1 cellular context compared by ENCODE assay signal in the genomic region with DNA sequence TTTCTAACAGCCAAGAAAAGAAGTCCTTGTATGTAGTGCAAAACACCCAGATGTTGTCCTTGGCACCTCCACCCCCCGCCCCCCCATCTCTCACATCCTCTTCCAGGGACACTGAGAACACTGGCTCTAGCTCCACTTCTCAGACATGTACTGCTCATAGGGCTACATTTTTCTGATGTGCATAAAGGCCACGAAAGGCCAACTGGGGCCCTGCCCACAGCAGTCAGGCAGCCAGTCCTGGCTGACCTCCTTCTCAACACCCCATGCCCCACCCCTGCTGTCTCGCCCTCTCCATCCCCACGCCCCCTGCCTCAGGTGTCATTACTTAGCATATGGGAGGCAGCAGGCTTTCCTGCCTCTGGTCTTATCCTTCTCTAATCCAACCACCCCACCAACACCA.
TF ChIP-seq lines count a peak whose summit lies in the region.

No MANE protein-coding gene starts in this region.

TF ChIP-seq in WTC11, 78 proteins besides CTCF, POLR2A, EP300 and RAD21 (continued from another document):
- TF ChIP-seq, protein P1, sequence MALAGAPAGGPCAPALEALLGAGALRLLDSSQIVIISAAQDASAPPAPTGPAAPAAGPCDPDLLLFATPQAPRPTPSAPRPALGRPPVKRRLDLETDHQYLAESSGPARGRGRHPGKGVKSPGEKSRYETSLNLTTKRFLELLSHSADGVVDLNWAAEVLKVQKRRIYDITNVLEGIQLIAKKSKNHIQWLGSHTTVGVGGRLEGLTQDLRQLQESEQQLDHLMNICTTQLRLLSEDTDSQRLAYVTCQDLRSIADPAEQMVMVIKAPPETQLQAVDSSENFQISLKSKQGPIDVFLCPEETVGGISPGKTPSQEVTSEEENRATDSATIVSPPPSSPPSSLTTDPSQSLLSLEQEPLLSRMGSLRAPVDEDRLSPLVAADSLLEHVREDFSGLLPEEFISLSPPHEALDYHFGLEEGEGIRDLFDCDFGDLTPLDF (CRISPR knock-in tag; IDR thresholded peaks at IDR 0.05): no peak
- TF ChIP-seq ZBTB21 (CRISPR knock-in tag; IDR thresholded peaks at IDR 0.05; ENCODE audit: borderline replicate concordance): no peak
- no peak for TF ChIP-seq PRRX2 (CRISPR knock-in tag; IDR thresholded peaks at IDR 0.05)
- no peak for TF ChIP-seq TP53 (CRISPR knock-in tag; IDR thresholded peaks at IDR 0.05)
- TF ChIP-seq HMGA2 (CRISPR knock-in tag; IDR thresholded peaks at IDR 0.05): no peak
- TF ChIP-seq, protein P2, sequence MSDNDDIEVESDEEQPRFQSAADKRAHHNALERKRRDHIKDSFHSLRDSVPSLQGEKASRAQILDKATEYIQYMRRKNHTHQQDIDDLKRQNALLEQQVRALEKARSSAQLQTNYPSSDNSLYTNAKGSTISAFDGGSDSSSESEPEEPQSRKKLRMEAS (CRISPR knock-in tag; IDR thresholded peaks at IDR 0.05): no peak
- TF ChIP-seq SOX15 (CRISPR knock-in tag; IDR thresholded peaks at IDR 0.05): no peak
- TF ChIP-seq, protein P3, sequence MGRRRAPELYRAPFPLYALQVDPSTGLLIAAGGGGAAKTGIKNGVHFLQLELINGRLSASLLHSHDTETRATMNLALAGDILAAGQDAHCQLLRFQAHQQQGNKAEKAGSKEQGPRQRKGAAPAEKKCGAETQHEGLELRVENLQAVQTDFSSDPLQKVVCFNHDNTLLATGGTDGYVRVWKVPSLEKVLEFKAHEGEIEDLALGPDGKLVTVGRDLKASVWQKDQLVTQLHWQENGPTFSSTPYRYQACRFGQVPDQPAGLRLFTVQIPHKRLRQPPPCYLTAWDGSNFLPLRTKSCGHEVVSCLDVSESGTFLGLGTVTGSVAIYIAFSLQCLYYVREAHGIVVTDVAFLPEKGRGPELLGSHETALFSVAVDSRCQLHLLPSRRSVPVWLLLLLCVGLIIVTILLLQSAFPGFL (CRISPR knock-in tag; IDR thresholded peaks at IDR 0.05; ENCODE audit: borderline replicate concordance): no peak
- no peak for TF ChIP-seq FOXK1 (CRISPR knock-in tag; IDR thresholded peaks at IDR 0.05)
- no peak for TF ChIP-seq SMAD3 (CRISPR knock-in tag; IDR thresholded peaks at IDR 0.05; ENCODE audit: borderline replicate concordance)
- no peak for TF ChIP-seq NFATC4 (CRISPR knock-in tag; IDR thresholded peaks at IDR 0.05)
- no peak for TF ChIP-seq ZNF219 (CRISPR knock-in tag; IDR thresholded peaks at IDR 0.05; ENCODE audit: borderline replicate concordance)
